1 cellular context compared by ENCODE assay signal in genomic region chr6:64732888-64733287, GRCh38.
TF ChIP-seq lines count a peak whose summit lies in the region.

No MANE protein-coding gene starts in this region.

TF ChIP-seq in liver, 16 proteins besides CTCF, POLR2A, EP300 and RAD21 (continued from another document):
- TF ChIP-seq, protein P1, sequence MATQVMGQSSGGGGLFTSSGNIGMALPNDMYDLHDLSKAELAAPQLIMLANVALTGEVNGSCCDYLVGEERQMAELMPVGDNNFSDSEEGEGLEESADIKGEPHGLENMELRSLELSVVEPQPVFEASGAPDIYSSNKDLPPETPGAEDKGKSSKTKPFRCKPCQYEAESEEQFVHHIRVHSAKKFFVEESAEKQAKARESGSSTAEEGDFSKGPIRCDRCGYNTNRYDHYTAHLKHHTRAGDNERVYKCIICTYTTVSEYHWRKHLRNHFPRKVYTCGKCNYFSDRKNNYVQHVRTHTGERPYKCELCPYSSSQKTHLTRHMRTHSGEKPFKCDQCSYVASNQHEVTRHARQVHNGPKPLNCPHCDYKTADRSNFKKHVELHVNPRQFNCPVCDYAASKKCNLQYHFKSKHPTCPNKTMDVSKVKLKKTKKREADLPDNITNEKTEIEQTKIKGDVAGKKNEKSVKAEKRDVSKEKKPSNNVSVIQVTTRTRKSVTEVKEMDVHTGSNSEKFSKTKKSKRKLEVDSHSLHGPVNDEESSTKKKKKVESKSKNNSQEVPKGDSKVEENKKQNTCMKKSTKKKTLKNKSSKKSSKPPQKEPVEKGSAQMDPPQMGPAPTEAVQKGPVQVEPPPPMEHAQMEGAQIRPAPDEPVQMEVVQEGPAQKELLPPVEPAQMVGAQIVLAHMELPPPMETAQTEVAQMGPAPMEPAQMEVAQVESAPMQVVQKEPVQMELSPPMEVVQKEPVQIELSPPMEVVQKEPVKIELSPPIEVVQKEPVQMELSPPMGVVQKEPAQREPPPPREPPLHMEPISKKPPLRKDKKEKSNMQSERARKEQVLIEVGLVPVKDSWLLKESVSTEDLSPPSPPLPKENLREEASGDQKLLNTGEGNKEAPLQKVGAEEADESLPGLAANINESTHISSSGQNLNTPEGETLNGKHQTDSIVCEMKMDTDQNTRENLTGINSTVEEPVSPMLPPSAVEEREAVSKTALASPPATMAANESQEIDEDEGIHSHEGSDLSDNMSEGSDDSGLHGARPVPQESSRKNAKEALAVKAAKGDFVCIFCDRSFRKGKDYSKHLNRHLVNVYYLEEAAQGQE (IDR thresholded peaks at IDR 0.05) = no peak
- TF ChIP-seq YY1 (IDR thresholded peaks at IDR 0.05) = no peak
